30 cellular contexts compared by ENCODE assay signal in genomic region chr15:98948456-98948855, GRCh38. TPM values are rescaled to one million over a fixed set of nuclear protein-coding genes. Genes with fewer than 3 reads are reported as not detected.
"Had no signal": no experiment of that assay in that cellular context is flagged by ENCODE, and none has a peak within 500 bp of the region (broad histone marks: within the 10 kb centered on the region; RNA-seq: fewer than 3 reads in every experiment).

No MANE protein-coding gene starts in this region.

- H3K27me3 ChIP-seq: colonic mucosa, dorsolateral prefrontal cortex, gastroesophageal sphincter, hepatocyte, pancreas, upper lobe of left lung had no signal

- ATAC-seq: activated naive CD8-positive, alpha-beta T cell treated with anti-CD3 and anti-CD28 coated beads, Interleukin-2, amount 50 U/mL, for 24 hours; activated T-cell treated with anti-CD3 and anti-CD28 coated beads, Interleukin-2, amount 50 U/mL, for 4 hours; activated T-helper 17 cell treated with anti-CD3 and anti-CD28 coated beads, Interleukin-2, amount 50 U/mL, for 72 hours; gastroesophageal sphincter; left cardiac atrium; left ventricle myocardium superior; mucosa of descending colon; pancreas; T-cell had no signal

- H3K9me3 Mint-ChIP-seq: activated naive CD4-positive, alpha-beta T cell treated with anti-CD3 and anti-CD28 coated beads, Interleukin-2, amount 50 U/mL, for 24 hours; activated naive CD8-positive, alpha-beta T cell treated with anti-CD3 and anti-CD28 coated beads, Interleukin-2, amount 50 U/mL, for 24 hours; activated T-cell treated with anti-CD3 and anti-CD28 coated beads, Interleukin-2, amount 50 U/mL, for 4 hours; activated T-helper 17 cell treated with anti-CD3 and anti-CD28 coated beads, Interleukin-2, amount 50 U/mL, for 72 hours; nephron; T-cell; T-helper 2 cell treated with Interferon-gamma antibody and Interleukin-4, amounts not matched to agents 5 μg/mL and 100 μg/mL, for 36 hours had no signal

- H2AFZ ChIP-seq: hepatocyte had no signal

- FAIRE-seq: keratinocyte, pancreas had no signal

- H3K4me2 ChIP-seq: hepatocyte had no signal

- H3K27ac ChIP-seq: colonic mucosa, gastroesophageal sphincter, hepatocyte, pancreas, prostate gland, upper lobe of left lung had no signal

- DNase-seq: activated CD4-positive, alpha-beta T cell treated with anti-CD3 and anti-CD28 coated beads for 48 hours; activated CD4-positive, alpha-beta T cell treated with anti-CD3 and anti-CD28 coated beads, Interleukin-2, amount 50 U/mL, for 48 hours; activated CD8-positive, alpha-beta memory T cell treated with anti-CD3 and anti-CD28 coated beads for 24 hours; activated gamma-delta T cell treated with Interleukin-2 at 50 U/mL for 16 hours; activated naive CD8-positive, alpha-beta T cell treated with anti-CD3 and anti-CD28 coated beads, Interleukin-2, amount 50 U/mL, for 24 hours; activated T-cell treated with anti-CD3 and anti-CD28 coated beads, Interleukin-2, amount 50 U/mL, for 4 hours; amygdala; colonic mucosa; dorsolateral prefrontal cortex; effector memory CD4-positive, alpha-beta T cell; left cardiac atrium; left ventricle myocardium superior; mucosa of descending colon; pancreas; stimulated activated naive CD4-positive, alpha-beta T cell; T-cell; upper lobe of left lung had no signal

- H3K36me3 ChIP-seq: colonic mucosa had no signal

- H3K27ac Mint-ChIP-seq: activated naive CD4-positive, alpha-beta T cell treated with anti-CD3 and anti-CD28 coated beads, Interleukin-2, amount 50 U/mL, for 24 hours; activated naive CD8-positive, alpha-beta T cell treated with anti-CD3 and anti-CD28 coated beads, Interleukin-2, amount 50 U/mL, for 24 hours; activated T-helper 17 cell treated with anti-CD3 and anti-CD28 coated beads, Interleukin-2, amount 50 U/mL, for 72 hours; nephron; T-cell; T-helper 2 cell treated with Interferon-gamma antibody and Interleukin-4, amounts not matched to agents 5 μg/mL and 100 μg/mL, for 36 hours had no signal

- H3K4me1 ChIP-seq: colonic mucosa had no signal

- H3K9me3 ChIP-seq: colonic mucosa, gastroesophageal sphincter, mucosa of descending colon, pancreas, prostate gland, upper lobe of left lung had no signal

- H3K4me3 ChIP-seq: colonic mucosa, dorsolateral prefrontal cortex, gastroesophageal sphincter, hepatocyte, mucosa of descending colon, pancreas, prostate gland, upper lobe of left lung had no signal

- H3K4me3 Mint-ChIP-seq: activated naive CD4-positive, alpha-beta T cell treated with anti-CD3 and anti-CD28 coated beads, Interleukin-2, amount 50 U/mL, for 24 hours; activated naive CD8-positive, alpha-beta T cell treated with anti-CD3 and anti-CD28 coated beads, Interleukin-2, amount 50 U/mL, for 24 hours; activated T-cell treated with anti-CD3 and anti-CD28 coated beads, Interleukin-2, amount 50 U/mL, for 4 hours; activated T-helper 17 cell treated with anti-CD3 and anti-CD28 coated beads, Interleukin-2, amount 50 U/mL, for 72 hours; nephron; T-cell; T-helper 2 cell treated with Interferon-gamma antibody and Interleukin-4, amounts not matched to agents 5 μg/mL and 100 μg/mL, for 36 hours had no signal

- H3K27me3 Mint-ChIP-seq: activated naive CD4-positive, alpha-beta T cell treated with anti-CD3 and anti-CD28 coated beads, Interleukin-2, amount 50 U/mL, for 24 hours; activated naive CD8-positive, alpha-beta T cell treated with anti-CD3 and anti-CD28 coated beads, Interleukin-2, amount 50 U/mL, for 24 hours; activated T-helper 17 cell treated with anti-CD3 and anti-CD28 coated beads, Interleukin-2, amount 50 U/mL, for 72 hours; T-cell had no signal

- H3K79me2 ChIP-seq: hepatocyte had no signal

RNA-seq across cellular contexts. Expression of gene PGPEP1L, which starts 59.1 kb away (rescaled TPM):
- total RNA-seq: activated T-cell treated with anti-CD3 and anti-CD28 coated beads, Interleukin-2, amount 50 U/mL, for 4 hours; activated T-helper 17 cell treated with anti-CD3 and anti-CD28 coated beads, Interleukin-2, amount 50 U/mL, for 72 hours; colonic mucosa; fibroblast of lung; fibroblast of villous mesenchyme; gastroesophageal sphincter; hepatocyte; lung microvascular endothelial cell; mesenteric fat pad; mucosa of descending colon; T-cell; temporal lobe; upper lobe of left lung had no signal
- polyA plus RNA-seq: fibroblast of lung, hepatocyte, keratinocyte had no signal
